Comparison of ENCODE assay signal across 21 cellular contexts in genomic region chr7:149681274-149681673, GRCh38.
"Had no signal": no experiment of that assay in that cellular context is flagged by ENCODE, and none has a peak within 500 bp of the region (broad histone marks: within the 10 kb centered on the region; RNA-seq: fewer than 3 reads in every experiment).

No MANE protein-coding gene starts in this region.

- H3K27ac ChIP-seq: SJSA1, SK-N-MC had no signal

- H3K4me3 ChIP-seq: MG63, SJSA1, SK-N-MC had no signal

- DNase-seq: IMR-90, Karpas-422, KG1, MG63, NCI-H1092 treated with DMSO at 0.1 percent for 48 hours, NCI-H1436, NCI-H187, NCI-H2029, NCI-H2081 treated with DMSO at 0.1 percent for 48 hours, NCI-H2171, NCI-H226, NCI-H446, NCI-H510A, NCI-H524 treated with DMSO at 0.1 percent for 48 hours, NCI-H69, NCI-H774, Right ventricle myocardium superior, RPMI8226, SIG-M5 had no signal

- H3K9me3 ChIP-seq: MG63, SJSA1 had no signal

- H3K27me3 ChIP-seq: MG63 had no signal

- H3K4me1 ChIP-seq: SJSA1 had no signal

- H3K36me3 ChIP-seq: MG63, SJSA1 had no signal
